ENCODE assay signal across 8 cellular contexts in genomic region chr1:153958111-153958960, GRCh38. TPM values are rescaled to one million over a fixed set of nuclear protein-coding genes. Genes with fewer than 3 reads are reported as not detected.
DNase-seq lines count a peak whose midpoint lies in the region; ATAC-seq and TF ChIP-seq lines count a peak whose summit lies in the region.

CRTC2 (minus strand) TSS chr1:153958612; CDS start chr1:153958497, 115 bp downstream.

- H3K27ac ChIP-seq in testis, result peak within 1 kb of the TSS; percentile 94 to 96

- peaks cover 3% of the 10 kb centered on the region for H3K36me3 Mint-ChIP-seq in activated naive CD8-positive, alpha-beta T cell

- 0 to 1% methylated on average over 42 to 72 of the region's 75 CpGs for WGBS in testis, 2 donors

- peak; percentile 97 for DNase-seq in GM10266 (ENCODE audit: extremely low spot score)
- peak; percentile 99 for DNase-seq in NCI-H1105 (lab: John Stamatoyannopoulos, UW)
- peak; percentile 100 for DNase-seq in SKM-1 treated with dmso at 0.1 percent for 144 hours (lab: John Stamatoyannopoulos, UW; ENCODE audit: unreplicated experiment)
- peak; percentile 98 for DNase-seq in glomerular visceral epithelial cell (ENCODE audit: extremely low spot score)
- peak; percentile 98 for DNase-seq in omental fat pad (ENCODE audit: low spot score)
- DNase-seq in testis, result peak; percentile 100

- no peak for TF ChIP-seq CTCF in GM10266 (IDR thresholded peaks at IDR 0.05; ENCODE audit: control insufficient read depth, insufficient read depth, low read depth, missing control alignments)
- no peak for TF ChIP-seq CTCF in omental fat pad (IDR thresholded peaks at IDR 0.05)
- no peak for TF ChIP-seq CTCF in testis (IDR thresholded peaks at IDR 0.05)

- ATAC-seq in HG02642 (IDR thresholded peaks at IDR 0.05; ENCODE audit: poor library complexity, unreplicated experiment), result peak; percentile 78
- ATAC-seq in omental fat pad (ENCODE audit: low FRiP score), result peak; percentile 86

- H3K36me3 ChIP-seq in testis (ENCODE audit: low read depth, missing control alignments), result no peaks in the 10 kb centered on the region

- no peaks in the 10 kb centered on the region for H3K9me3 Mint-ChIP-seq in activated naive CD8-positive, alpha-beta T cell (ENCODE audit: low read depth)

- H3K4me3 ChIP-seq in testis, result peak within 1 kb of the TSS; percentile 94 to 99

- H3K27me3 ChIP-seq in testis, result no peaks in the 10 kb centered on the region

- H3K4me3 Mint-ChIP-seq in activated naive CD8-positive, alpha-beta T cell, result peak within 1 kb of the TSS; percentile 100

- no peaks in the 10 kb centered on the region for H3K27me3 Mint-ChIP-seq in activated naive CD8-positive, alpha-beta T cell

- peaks cover 44% of the 10 kb centered on the region for H3K4me1 ChIP-seq in testis

- intact Hi-C loops in testis (cut with DNase I; ENCODE audit: low total_unique reads), result no loop called here

- TF ChIP-seq POLR2A in testis (IDR thresholded peaks at IDR 0.05), result no peak

- H3K27ac Mint-ChIP-seq in activated naive CD8-positive, alpha-beta T cell, result peak within 1 kb of the TSS; percentile 96

- H3K9me3 ChIP-seq in testis, result no peaks in the 10 kb centered on the region

- peaks cover 55% of the 10 kb centered on the region for H3K4me1 Mint-ChIP-seq in activated naive CD8-positive, alpha-beta T cell (ENCODE audit: low read depth)

RNA-seq across cellular contexts. Expression of gene CRTC2, which starts in this region (rescaled TPM):
- total RNA-seq in omental fat pad (10 to 100 TPM; 11.9 to 17.7 (median 16.3) TPM), testis (10 to 100 TPM; 32.0 to 49.7 TPM)
- 49.1 TPM for polyA plus RNA-seq in testis (ENCODE audit: insufficient read depth, low read depth, low replicate concordance)

Comparison
In these comparisons a context has a peak if more than half of its experiments do, and no peak if none do; other contexts are left out.
1. Peak in every context shown above with its lines: DNase-seq, ATAC-seq, H3K4me3 ChIP-seq and H3K27ac ChIP-seq.